21 cellular contexts compared by ENCODE assay signal in the genomic region with DNA sequence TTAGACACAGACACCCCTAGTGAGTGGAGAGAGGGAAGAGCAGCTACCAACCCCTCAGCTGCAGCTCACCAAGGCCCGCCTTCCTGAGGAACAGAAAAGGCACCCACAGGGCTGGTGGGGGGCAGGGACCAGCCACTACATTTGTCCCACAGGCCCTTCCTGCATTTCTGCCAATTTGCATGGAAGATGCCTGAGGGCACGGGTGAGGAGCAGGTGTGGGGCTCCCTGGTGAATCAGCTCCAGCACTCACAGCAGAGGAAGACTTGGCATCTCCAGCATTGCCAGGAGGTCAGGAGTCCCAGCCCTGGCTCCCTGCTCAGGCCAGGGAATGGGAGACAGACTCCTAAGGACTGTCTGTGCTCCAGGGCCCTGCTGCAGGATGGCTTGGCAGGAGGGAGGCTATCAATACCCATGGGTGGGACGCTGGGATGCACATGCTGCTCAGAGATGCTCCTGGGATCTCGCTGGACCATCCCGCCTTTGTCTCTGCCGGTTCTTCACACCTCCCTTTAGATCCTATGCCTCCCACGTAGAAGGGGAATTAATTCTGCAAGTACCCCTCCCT.
"Had no signal": no experiment of that assay in that cellular context is flagged by ENCODE, and none has a peak within 500 bp of the region (broad histone marks: within the 10 kb centered on the region; RNA-seq: fewer than 3 reads in every experiment).

No MANE protein-coding gene starts in this region.

- H3K4me3 ChIP-seq: cardiac muscle cell, lower lobe of right lung, sigmoid colon, testis had no signal

- ATAC-seq: activated T-helper 17 cell treated with anti-CD3 and anti-CD28 coated beads, Interleukin-2, amount 50 U/mL, for 72 hours; lower lobe of right lung; natural killer cell treated with Interleukin-12 subunit alpha and Interleukin-12 subunit beta and Interleukin-15 and Interleukin-18, amount 100 ng/mL, for 72 hours; stimulated activated effector memory CD8-positive, alpha-beta T cell treated with anti-CD3 and anti-CD28 coated beads, Interleukin-12 subunit alpha, Interleukin-12 subunit beta, amount 100 ng/mL, for 72 hours had no signal

- H3K4me1 ChIP-seq: lower lobe of right lung, sigmoid colon, testis had no signal

- DNase-seq: activated B cell treated with CpG ODN at 0.5 μM for 24 hours; activated CD4-positive, alpha-beta memory T cell treated with anti-CD3 and anti-CD28 coated beads for 36 hours; activated CD4-positive, alpha-beta T cell treated with anti-CD3 and anti-CD28 coated beads for 4 hours; activated naive CD4-positive, alpha-beta T cell; activated naive CD8-positive, alpha-beta T cell treated with anti-CD3 and anti-CD28 coated beads for 36 hours; activated T-cell treated with anti-CD3 and anti-CD28 coated beads, Interleukin-2, amount 50 U/mL, for 1 hour; amniotic stem cell; dermis blood vessel endothelial cell; effector memory CD4-positive, alpha-beta T cell; glutamatergic neuron; hippocampal formation; islet precursor cell; lower lobe of right lung; nucleus accumbens; sigmoid colon; stimulated activated CD4-positive, alpha-beta T cell treated with anti-CD3 and anti-CD28 coated beads, Interleukin-4, amount 100 ng/mL, for 24 hours; testis had no signal

- H3K9me3 ChIP-seq: lower lobe of right lung, sigmoid colon, testis had no signal

- H3K27me3 ChIP-seq: testis had no signal

- H3K36me3 ChIP-seq: cardiac muscle cell, lower lobe of right lung, sigmoid colon had no signal

- H3K27ac ChIP-seq: cardiac muscle cell, lower lobe of right lung, sigmoid colon, testis had no signal
